In the genomic region with DNA sequence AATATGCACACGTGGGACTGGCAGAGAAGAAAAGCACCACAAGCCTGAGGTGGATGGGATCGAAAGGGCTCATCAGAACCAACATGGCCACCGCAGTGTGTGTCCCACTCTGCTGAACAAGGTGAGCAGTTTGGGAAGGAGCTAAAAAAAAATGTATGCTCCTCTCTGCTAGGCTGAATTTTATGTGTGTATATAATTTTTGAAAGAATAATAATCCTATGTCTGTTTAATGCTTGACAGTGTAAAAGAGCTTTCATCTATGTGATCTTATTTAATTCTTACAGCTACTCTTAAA, we compare ENCODE assay signal across 8 cellular contexts. TPM values are rescaled to one million over a fixed set of nuclear protein-coding genes. Genes with fewer than 3 reads are reported as not detected.
A peak's percentile ranks its signal among the peaks of the same experiment; 100 is the strongest.
DNase-seq lines count a peak whose midpoint lies in the region; ATAC-seq and TF ChIP-seq lines count a peak whose summit lies in the region.

No MANE protein-coding gene starts in this region.

- ATAC-seq in HG03439 (IDR thresholded peaks at IDR 0.05; ENCODE audit: unreplicated experiment), result no peak
- no peak for ATAC-seq in GM18517 (IDR thresholded peaks at IDR 0.05; ENCODE audit: unreplicated experiment)

- H3K36me3 Mint-ChIP-seq in activated T-helper 2 cell treated with anti-CD3 and anti-CD28 coated beads, Interferon-gamma antibody, Interleukin-2, Interleukin-4, amounts not matched to agents 10 μg/mL and 5 μg/mL and 100 μg/mL, durations not matched to agents 14 hours and 24 hours and 36 hours (ENCODE audit: low read depth), result no peaks in the 10 kb centered on the region

- H3K27me3 ChIP-seq in Karpas-422 (ENCODE audit: low read length), result no peaks in the 10 kb centered on the region
- H3K27me3 ChIP-seq in smooth muscle cell (ENCODE audit: low read depth), result no peaks in the 10 kb centered on the region

- H3K27ac Mint-ChIP-seq in activated T-helper 2 cell treated with anti-CD3 and anti-CD28 coated beads, Interferon-gamma antibody, Interleukin-2, Interleukin-4, amounts not matched to agents 10 μg/mL and 5 μg/mL and 100 μg/mL, durations not matched to agents 14 hours and 24 hours and 36 hours, result peak overlapping the region; percentile 99

- H3F3A ChIP-seq in smooth muscle cell (ENCODE audit: low read depth), result no peaks in the 10 kb centered on the region

- DNase-seq in Karpas-422 (peak; percentile 71), head of caudate nucleus (peak in 22 of 42 donors; percentile 16 to 64 (median 31)), smooth muscle cell (lab: John Stamatoyannopoulos, UW; ENCODE audit: unreplicated experiment) (no peak), occipital lobe (lab: John Stamatoyannopoulos, UW) (no peak)
- peak; percentile 33 for DNase-seq in activated T-helper 2 cell treated with anti-CD3 and anti-CD28 coated beads, Interferon-gamma antibody, Interleukin-2, Interleukin-4, amounts not matched to agents 10 μg/mL and 5 μg/mL and 100 μg/mL, durations not matched to agents 14 hours and 24 hours and 36 hours (ENCODE audit: low spot score)

- intact Hi-C loops in activated T-helper 2 cell treated with anti-CD3 and anti-CD28 coated beads, Interferon-gamma antibody, Interleukin-2, Interleukin-4, amounts not matched to agents 10 μg/mL and 5 μg/mL and 100 μg/mL, durations not matched to agents 14 hours and 24 hours and 36 hours (cut with micrococcal nuclease), result loop anchor here (2.0 to 5.0 kb wide), 4 partner anchors 15 to 1290 kb away; partner anchors contain the start of genes DCUN1D3, EEF2K, LYRM1 and UQCRC2
- intact Hi-C loops in head of caudate nucleus (cut with DNase I), result no loop called here

- H3K4me3 ChIP-seq in Karpas-422 (ENCODE audit: low read length), result peak overlapping the region; percentile 65
- peak overlapping the region; percentile 59 for H3K4me3 ChIP-seq in smooth muscle cell

- H2AFZ ChIP-seq in Karpas-422 (ENCODE audit: low read length), result peak overlapping the region; percentile 83
- H2AFZ ChIP-seq in smooth muscle cell (ENCODE audit: low read depth), result peak overlapping the region; percentile 56

- peak overlapping the region; percentile 93 for H3K4me2 ChIP-seq in Karpas-422 (ENCODE audit: low read depth, low read length, poor library complexity, severe bottlenecking)
- H3K4me2 ChIP-seq in smooth muscle cell, result peak overlapping the region; percentile 89

- H3K36me3 ChIP-seq in Karpas-422 (ENCODE audit: insufficient read depth, low read length), result no peaks in the 10 kb centered on the region
- H3K36me3 ChIP-seq in smooth muscle cell (ENCODE audit: low read depth), result no peaks in the 10 kb centered on the region

- no peaks in the 10 kb centered on the region for H3K27me3 Mint-ChIP-seq in activated T-helper 2 cell treated with anti-CD3 and anti-CD28 coated beads, Interferon-gamma antibody, Interleukin-2, Interleukin-4, amounts not matched to agents 10 μg/mL and 5 μg/mL and 100 μg/mL, durations not matched to agents 14 hours and 24 hours and 36 hours (ENCODE audit: low read depth)

- H3K4me3 Mint-ChIP-seq in activated T-helper 2 cell treated with anti-CD3 and anti-CD28 coated beads, Interferon-gamma antibody, Interleukin-2, Interleukin-4, amounts not matched to agents 10 μg/mL and 5 μg/mL and 100 μg/mL, durations not matched to agents 14 hours and 24 hours and 36 hours (ENCODE audit: low read depth), result peak overlapping the region; percentile 78

- no peaks in the 10 kb centered on the region for H3K79me2 ChIP-seq in Karpas-422 (ENCODE audit: low read length)
- no peaks in the 10 kb centered on the region for H3K79me2 ChIP-seq in smooth muscle cell (ENCODE audit: low read depth)

- H3K9me3 Mint-ChIP-seq in activated T-helper 2 cell treated with anti-CD3 and anti-CD28 coated beads, Interferon-gamma antibody, Interleukin-2, Interleukin-4, amounts not matched to agents 10 μg/mL and 5 μg/mL and 100 μg/mL, durations not matched to agents 14 hours and 24 hours and 36 hours, result no peaks in the 10 kb centered on the region

- peaks cover 56% of the 10 kb centered on the region for H3K4me1 Mint-ChIP-seq in activated T-helper 2 cell treated with anti-CD3 and anti-CD28 coated beads, Interferon-gamma antibody, Interleukin-2, Interleukin-4, amounts not matched to agents 10 μg/mL and 5 μg/mL and 100 μg/mL, durations not matched to agents 14 hours and 24 hours and 36 hours (ENCODE audit: low read depth)

- no peak for TF ChIP-seq CTCF in C4-2B (conservative IDR thresholded peaks at IDR 0.05)
- TF ChIP-seq CTCF in smooth muscle cell (IDR thresholded peaks at IDR 0.05; ENCODE audit: borderline replicate concordance, insufficient read depth, poor library complexity, severe bottlenecking), result no peak

- 48% methylated on average over 3 of the region's 3 CpGs for WGBS in smooth muscle cell (ENCODE audit: low lambda C conversion rate)

- H3K27ac ChIP-seq in C4-2B (peak overlapping the region; percentile 62; the same call in 1 of the 2 replicates), Karpas-422 (ENCODE audit: low read length) (peak overlapping the region; percentile 70), smooth muscle cell (ENCODE audit: low read depth) (peak overlapping the region; percentile 96)

- no peaks in the 10 kb centered on the region for H3K9me2 ChIP-seq in Karpas-422 (replicated peaks; ENCODE audit: insufficient read depth, low read length)

- no peaks in the 10 kb centered on the region for H4K20me1 ChIP-seq in Karpas-422 (ENCODE audit: insufficient read depth, low read depth, low read length)
- H4K20me1 ChIP-seq in smooth muscle cell (ENCODE audit: low read depth), result no peaks in the 10 kb centered on the region

- H3K9me3 ChIP-seq in Karpas-422 (ENCODE audit: low read length), result no peaks in the 10 kb centered on the region
- H3K9me3 ChIP-seq in smooth muscle cell (replicated peaks; ENCODE audit: low read depth), result no peaks in the 10 kb centered on the region

- H3K9ac ChIP-seq in Karpas-422 (ENCODE audit: low read length) (peak overlapping the region; percentile 70), smooth muscle cell (ENCODE audit: low read depth) (peak overlapping the region; percentile 93)

- H3K4me1 ChIP-seq in Karpas-422 (ENCODE audit: low read length) (peaks cover 39% of the 10 kb centered on the region), smooth muscle cell (ENCODE audit: low read depth) (peaks cover 7% of the 10 kb centered on the region)

RNA-seq across cellular contexts. Expression of gene EEF2K, which starts 14.2 kb away (rescaled TPM):
- total RNA-seq in Karpas-422 (2014; rRNA removed; shearing (Covaris generic); ENCODE audit: low replicate concordance), result 12.1 and 16.0 TPM in 2 replicates
- total RNA-seq in activated T-helper 2 cell treated with anti-CD3 and anti-CD28 coated beads, Interferon-gamma antibody, Interleukin-2, Interleukin-4, amounts not matched to agents 10 μg/mL and 5 μg/mL and 100 μg/mL, durations not matched to agents 14 hours and 24 hours and 36 hours, result 40.4 and 41.0 TPM in 2 replicates
- total RNA-seq in smooth muscle cell (10.8 and 12.8 TPM in 2 replicates), occipital lobe (10.9 TPM)
- polyA plus RNA-seq in smooth muscle cell, result 8.7 and 10.6 TPM in 2 replicates

RNA-seq across cellular contexts. Expression of gene SDR42E2, which starts 29.6 kb away (rescaled TPM):
- total RNA-seq in Karpas-422 (2014; rRNA removed; shearing (Covaris generic); ENCODE audit: low replicate concordance), result not detected in 2 replicates
- total RNA-seq in activated T-helper 2 cell treated with anti-CD3 and anti-CD28 coated beads, Interferon-gamma antibody, Interleukin-2, Interleukin-4, amounts not matched to agents 10 μg/mL and 5 μg/mL and 100 μg/mL, durations not matched to agents 14 hours and 24 hours and 36 hours, result 0.09 TPM in 1 of 2 replicates, not detected in the other
- total RNA-seq in smooth muscle cell (not detected in 2 replicates), occipital lobe (not detected)
- polyA plus RNA-seq in smooth muscle cell, result 0.18 and 0.26 TPM in 2 replicates

Comparison
In these comparisons a context has a peak if more than half of its experiments do, and no peak if none do; other contexts are left out.
1. DNase-seq: peak in Karpas-422 (single experiment), activated T-helper 2 cell treated with anti-CD3 and anti-CD28 coated beads, Interferon-gamma antibody, Interleukin-2, Interleukin-4, amounts not matched to agents 10 μg/mL and 5 μg/mL and 100 μg/mL, durations not matched to agents 14 hours and 24 hours and 36 hours (single experiment) and head of caudate nucleus (22 of 42); none in smooth muscle cell (single experiment) and occipital lobe (single experiment).
2. Peak in every context shown above with its lines, with median percentiles within 50 percentile points of each other: H3K27ac ChIP-seq.